ENCODE assay signal across 12 cellular contexts in genomic region chr20:41248371-41249024, GRCh38.
DNase-seq lines count a peak whose midpoint lies in the region; ATAC-seq and TF ChIP-seq lines count a peak whose summit lies in the region.
"Had no signal": no experiment of that assay in that cellular context is flagged by ENCODE, and none has a peak within 500 bp of the region (broad histone marks: within the 10 kb centered on the region; RNA-seq: fewer than 3 reads in every experiment).

No MANE protein-coding gene starts in this region.

- H3K27me3 ChIP-seq in adrenal gland (no peaks in the 10 kb centered on the region), gastroesophageal sphincter (no peaks in the 10 kb centered on the region), upper lobe of left lung (no peaks in the 10 kb centered on the region)
- H3K27me3 ChIP-seq: cardiac muscle cell had no signal

- H3K9me3 Mint-ChIP-seq in nephron progenitor cell (no peaks in the 10 kb centered on the region), WTC11 (no peaks in the 10 kb centered on the region)
- H3K9me3 Mint-ChIP-seq: activated CD4-positive, alpha-beta T cell treated with anti-CD3 and anti-CD28 coated beads, Interleukin-2, amount 10 ng/mL, durations not matched to agents 24 days and 14 days; stimulated activated naive CD8-positive, alpha-beta T cell treated with anti-CD3 and anti-CD28 coated beads, Interleukin-15, Interleukin-2, amounts not matched to agents 100 ng/mL and 50 ng/mL, for 24 hours had no signal

- H3K4me1 ChIP-seq in adrenal gland (replicated peaks in 1 of 2) (peaks cover 42 to 68% of the 10 kb centered on the region in 2 donors), gastroesophageal sphincter (peaks cover 55 to 94% (median 66%) of the 10 kb centered on the region in 3 donors), upper lobe of left lung (peaks cover 46 to 58% (median 48%) of the 10 kb centered on the region in 4 donors)

- intact Hi-C loops in adrenal gland (cut with DNase I) = loop anchor here in 1 of 2 donors (10.0 kb wide), 1 partner anchor 86 kb away; no protein-coding TSS in a partner anchor

- H3K27ac ChIP-seq in adrenal gland (peak overlapping the region; percentile 55 to 89 (median 79)), gastroesophageal sphincter (peak overlapping the region; percentile 92 to 100 (median 96)), upper lobe of left lung (peak overlapping the region; percentile 74 to 89 (median 82))
- H3K27ac ChIP-seq: cardiac muscle cell had no signal

- no peaks in the 10 kb centered on the region for H3K36me3 Mint-ChIP-seq in nephron progenitor cell (ENCODE audit: low read depth)
- H3K36me3 Mint-ChIP-seq in WTC11 = no peaks in the 10 kb centered on the region

- ATAC-seq in gastroesophageal sphincter (peak; percentile 81), upper lobe of left lung (ENCODE audit: low FRiP score in 2 of 2) (peak; percentile 38 to 71), WTC11 (no peak), HG02852 (IDR thresholded peaks at IDR 0.05; ENCODE audit: unreplicated experiment) (no peak)

- H3K4me1 Mint-ChIP-seq in nephron progenitor cell (peaks cover 67% of the 10 kb centered on the region), WTC11 (peaks cover 5% of the 10 kb centered on the region; the same call in 1 of the 2 replicates)

- CTCF ChIA-PET in WTC11 (lab: Charles Lee) = interaction anchor here (1.2 to 1.8 kb wide), 2 partner anchors 91 to 92 kb away, joined by 5 read pairs; partner anchors contain the start of gene LPIN3

- TF ChIP-seq CTCF in adrenal gland (IDR thresholded peaks at IDR 0.05) (no peak), gastroesophageal sphincter (IDR thresholded peaks at IDR 0.05) (peak in 2 of 4 experiments; percentile 6 to 11), nephron progenitor cell (IDR thresholded peaks at IDR 0.05) (no peak), upper lobe of left lung (IDR thresholded peaks at IDR 0.05) (no peak), WTC11 (IDR thresholded peaks at IDR 0.05) (no peak), GM10266 (IDR thresholded peaks at IDR 0.05; ENCODE audit: control insufficient read depth, insufficient read depth, low read depth, missing control alignments) (no peak)

- H3K27ac Mint-ChIP-seq in nephron progenitor cell (peak overlapping the region; percentile 87), WTC11 (no peak overlapping the region)
- H3K27ac Mint-ChIP-seq: activated CD4-positive, alpha-beta T cell treated with anti-CD3 and anti-CD28 coated beads, Interleukin-2, amount 10 ng/mL, durations not matched to agents 24 days and 14 days; stimulated activated naive CD8-positive, alpha-beta T cell treated with anti-CD3 and anti-CD28 coated beads, Interleukin-15, Interleukin-2, amounts not matched to agents 100 ng/mL and 50 ng/mL, for 24 hours had no signal

- no peaks in the 10 kb centered on the region for H3K27me3 Mint-ChIP-seq in nephron progenitor cell (ENCODE audit: low read depth, poor library complexity)
- H3K27me3 Mint-ChIP-seq in WTC11 (ENCODE audit: low read depth) = peaks cover 48% of the 10 kb centered on the region
- H3K27me3 Mint-ChIP-seq: activated CD4-positive, alpha-beta T cell treated with anti-CD3 and anti-CD28 coated beads, Interleukin-2, amount 10 ng/mL, durations not matched to agents 24 days and 14 days; stimulated activated naive CD8-positive, alpha-beta T cell treated with anti-CD3 and anti-CD28 coated beads, Interleukin-15, Interleukin-2, amounts not matched to agents 100 ng/mL and 50 ng/mL, for 24 hours had no signal

- POLR2A ChIA-PET in WTC11 (lab: Charles Lee) = no interaction called here

- 11 to 25% (median 18%) methylated on average over 4 of the region's 4 CpGs for WGBS in adrenal gland, 4 donors
- 9 to 10% methylated on average over 4 of the region's 4 CpGs for WGBS in gastroesophageal sphincter (ENCODE audit: low coverage in 1 of 2), 2 donors
- WGBS in upper lobe of left lung, 2 donors = 30 to 57% methylated on average over 4 of the region's 4 CpGs

- H3K9me3 ChIP-seq in adrenal gland (replicated peaks in 1 of 3) (no peaks in the 10 kb centered on the region), gastroesophageal sphincter (no peaks in the 10 kb centered on the region), upper lobe of left lung (no peaks in the 10 kb centered on the region)

- H3K4me3 Mint-ChIP-seq in nephron progenitor cell = peak overlapping the region; percentile 64
- no peak overlapping the region for H3K4me3 Mint-ChIP-seq in WTC11
- H3K4me3 Mint-ChIP-seq: activated CD4-positive, alpha-beta T cell treated with anti-CD3 and anti-CD28 coated beads, Interleukin-2, amount 10 ng/mL, durations not matched to agents 24 days and 14 days; stimulated activated naive CD8-positive, alpha-beta T cell treated with anti-CD3 and anti-CD28 coated beads, Interleukin-15, Interleukin-2, amounts not matched to agents 100 ng/mL and 50 ng/mL, for 24 hours had no signal

- H3K36me3 ChIP-seq in adrenal gland (replicated peaks in 1 of 2) = no peaks in the 10 kb centered on the region
- no peaks in the 10 kb centered on the region for H3K36me3 ChIP-seq in gastroesophageal sphincter
- H3K36me3 ChIP-seq in upper lobe of left lung = no peaks in the 10 kb centered on the region
- H3K36me3 ChIP-seq: cardiac muscle cell had no signal

- TF ChIP-seq POLR2A in adrenal gland (IDR thresholded peaks at IDR 0.05) = peak in 1 of 2 donors; percentile 30
- peak in 1 of 2 donors; percentile 17 for TF ChIP-seq POLR2A in gastroesophageal sphincter (IDR thresholded peaks at IDR 0.05)
- TF ChIP-seq POLR2A in upper lobe of left lung (IDR thresholded peaks at IDR 0.05) = no peak

- H3K4me3 ChIP-seq in adrenal gland (no peak overlapping the region), gastroesophageal sphincter (peak overlapping the region; percentile 3 to 10), upper lobe of left lung (no peak overlapping the region)
- H3K4me3 ChIP-seq: cardiac muscle cell had no signal

- no peak for DNase-seq in adrenal gland
- no peak for DNase-seq in nephron progenitor cell
- DNase-seq in upper lobe of left lung = no peak
- no peak for DNase-seq in NCI-H748 treated with DMSO at 0.1 percent for 48 hours (lab: John Stamatoyannopoulos, UW)
- DNase-seq in WTC11 (ENCODE audit: low spot score) = no peak
- DNase-seq in GM10266 (ENCODE audit: extremely low spot score) = no peak
- DNase-seq: activated CD4-positive, alpha-beta T cell treated with anti-CD3 and anti-CD28 coated beads, Interleukin-2, amount 10 ng/mL, durations not matched to agents 24 days and 14 days; H7 had no signal

- peak; percentile 91 for TF ChIP-seq EP300 in gastroesophageal sphincter (IDR thresholded peaks at IDR 0.05)
- peak; percentile 40 to 90 (median 77) for TF ChIP-seq EP300 in upper lobe of left lung (IDR thresholded peaks at IDR 0.05)

TF ChIP-seq in WTC11, 78 proteins besides CTCF, POLR2A, EP300 and RAD21 (continues in another document):
- no peak for TF ChIP-seq ZNF281 (CRISPR knock-in tag; IDR thresholded peaks at IDR 0.05)
- no peak for TF ChIP-seq USF2 (CRISPR knock-in tag; IDR thresholded peaks at IDR 0.05)
- TF ChIP-seq CBFB (CRISPR knock-in tag; IDR thresholded peaks at IDR 0.05; ENCODE audit: low read depth) = no peak
- TF ChIP-seq ZNF232 (CRISPR knock-in tag; IDR thresholded peaks at IDR 0.05) = no peak
- TF ChIP-seq ZBTB21 (CRISPR knock-in tag; IDR thresholded peaks at IDR 0.05; ENCODE audit: borderline replicate concordance) = no peak
- TF ChIP-seq HMGA2 (CRISPR knock-in tag; IDR thresholded peaks at IDR 0.05) = no peak
- TF ChIP-seq ESRRA (CRISPR knock-in tag; IDR thresholded peaks at IDR 0.05; ENCODE audit: borderline replicate concordance) = no peak
- no peak for TF ChIP-seq MYBL2 (CRISPR knock-in tag; IDR thresholded peaks at IDR 0.05)
- TF ChIP-seq, protein P1, sequence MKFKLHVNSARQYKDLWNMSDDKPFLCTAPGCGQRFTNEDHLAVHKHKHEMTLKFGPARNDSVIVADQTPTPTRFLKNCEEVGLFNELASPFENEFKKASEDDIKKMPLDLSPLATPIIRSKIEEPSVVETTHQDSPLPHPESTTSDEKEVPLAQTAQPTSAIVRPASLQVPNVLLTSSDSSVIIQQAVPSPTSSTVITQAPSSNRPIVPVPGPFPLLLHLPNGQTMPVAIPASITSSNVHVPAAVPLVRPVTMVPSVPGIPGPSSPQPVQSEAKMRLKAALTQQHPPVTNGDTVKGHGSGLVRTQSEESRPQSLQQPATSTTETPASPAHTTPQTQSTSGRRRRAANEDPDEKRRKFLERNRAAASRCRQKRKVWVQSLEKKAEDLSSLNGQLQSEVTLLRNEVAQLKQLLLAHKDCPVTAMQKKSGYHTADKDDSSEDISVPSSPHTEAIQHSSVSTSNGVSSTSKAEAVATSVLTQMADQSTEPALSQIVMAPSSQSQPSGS (CRISPR knock-in tag; IDR thresholded peaks at IDR 0.05; ENCODE audit: borderline replicate concordance, low read depth) = no peak
- no peak for TF ChIP-seq ZNF138 (CRISPR knock-in tag; conservative IDR thresholded peaks at IDR 0.05)
- no peak for TF ChIP-seq TCF7 (CRISPR knock-in tag; IDR thresholded peaks at IDR 0.05; ENCODE audit: low read depth)
- no peak for TF ChIP-seq JAZF1 (CRISPR knock-in tag; IDR thresholded peaks at IDR 0.05)

Comparison
In these comparisons a context has a peak if more than half of its experiments do, and no peak if none do; other contexts are left out.
1. H3K4me3 ChIP-seq: peak in gastroesophageal sphincter (2 of 2); none in adrenal gland (0 of 4) and upper lobe of left lung (0 of 4).
2. ATAC-seq: peak in gastroesophageal sphincter (single experiment) and upper lobe of left lung (2 of 2); none in WTC11 (single experiment) and HG02852 (single experiment).
3. Peak in every context shown above with its lines, with median percentiles within 50 percentile points of each other: H3K27ac ChIP-seq.